In genomic region chr16:23149267-23149992, GRCh38 we compare ENCODE assay signal across 8 cellular contexts. TPM values are rescaled to one million over a fixed set of nuclear protein-coding genes. Genes with fewer than 3 reads are reported as not detected.
DNase-seq lines count a peak whose midpoint lies in the region; ATAC-seq, FAIRE-seq and TF ChIP-seq lines count a peak whose summit lies in the region.

USP31 (minus strand) TSS chr16:23149452; CDS start chr16:23149270, 182 bp downstream.

- H4K20me1 ChIP-seq in keratinocyte (ENCODE audit: control insufficient read depth, extremely low read depth, insufficient read depth, low read length) = no peaks in the 10 kb centered on the region

- H2AFZ ChIP-seq in keratinocyte (ENCODE audit: control insufficient read depth, low read length) = peak within 1 kb of the TSS; percentile 94

- no peaks in the 10 kb centered on the region for H3K27me3 ChIP-seq in keratinocyte (ENCODE audit: control insufficient read depth, extremely low read depth, insufficient read depth, low read length)

- dilution Hi-C loops in keratinocyte (cut with MboI; ENCODE audit: extremely low pct_ligation_motif_present, low sequenced_read_pairs) = no loop called here

- ATAC-seq in HG03439 (IDR thresholded peaks at IDR 0.05; ENCODE audit: unreplicated experiment) = peak; percentile 95

- peak within 1 kb of the TSS; percentile 87 for H3K9ac ChIP-seq in keratinocyte (ENCODE audit: control insufficient read depth, extremely low read depth, insufficient read depth, low read length)

- H3K4me2 ChIP-seq in keratinocyte (ENCODE audit: control insufficient read depth, extremely low read depth, insufficient read depth, low read depth, low read length) = peak within 1 kb of the TSS; percentile 93

- peak within 1 kb of the TSS; percentile 74 to 91 (median 79) for H3K4me3 ChIP-seq in keratinocyte (ENCODE audit: control insufficient read depth in 2 of 3, extremely low read depth in 1 of 3, insufficient read depth in 2 of 3, low read depth in 1 of 3, low read length in 3 of 3)

- H3K4me1 ChIP-seq in keratinocyte (ENCODE audit: control insufficient read depth, extremely low read depth, insufficient read depth, low read length) = peaks cover 26% of the 10 kb centered on the region

- peak; percentile 79 for FAIRE-seq in GM19239 (lab: Jason Lieb, UNC)
- no peak for FAIRE-seq in keratinocyte (lab: Jason Lieb, UNC)

- peak within 1 kb of the TSS; percentile 98 for H3K27ac ChIP-seq in keratinocyte (ENCODE audit: control insufficient read depth, insufficient read depth, low read length)

- peaks cover 4% of the 10 kb centered on the region for H3K9me1 ChIP-seq in keratinocyte (ENCODE audit: control insufficient read depth, extremely low read depth, insufficient read depth, low read length)

- H3K9me3 ChIP-seq in keratinocyte (ENCODE audit: control insufficient read depth, low read depth, low read length) = no peaks in the 10 kb centered on the region

- no peaks in the 10 kb centered on the region for H3K36me3 ChIP-seq in keratinocyte (ENCODE audit: control insufficient read depth in 2 of 2, extremely low read depth in 1 of 2, insufficient read depth in 2 of 2, low read length in 2 of 2)

- TF ChIP-seq CTCF in keratinocyte (optimal IDR thresholded peaks at IDR 0.05 in 1 of 3, IDR thresholded peaks at IDR 0.05 in 1 of 3, conservative IDR thresholded peaks at IDR 0.05 in 1 of 3; ENCODE audit: extremely low read depth in 1 of 3, insufficient read depth in 2 of 3, low read length in 3 of 3) = no peak

- DNase-seq in Ammon's horn (ENCODE audit: low spot score) (peak; percentile 98), GM19239 (ENCODE audit: insufficient read length, low spot score) (peak; percentile 90), NCI-H460 (ENCODE audit: extremely low read depth, low read depth) (peak; percentile 94), cerebellum (ENCODE audit: low spot score) (peak; percentile 91), keratinocyte (ENCODE audit: low read depth, low spot score) (peak; percentile 83)
- DNase-seq in activated CD4-positive, alpha-beta T cell treated with anti-CD3 and anti-CD28 coated beads for 1 hour = peak; percentile 84
- DNase-seq in stimulated activated CD4-positive, alpha-beta T cell treated with anti-CD3 and anti-CD28 coated beads, Interleukin-12 subunit alpha, Interleukin-12 subunit beta, amount 100 ng/mL, for 4 hours = peak; percentile 87

- peaks cover 36% of the 10 kb centered on the region for H3K79me2 ChIP-seq in keratinocyte (ENCODE audit: control insufficient read depth, insufficient read depth, low read length)

RNA-seq across cellular contexts. Expression of gene USP31, which starts in this region (rescaled TPM):
- total RNA-seq in NCI-H460 (2014; rRNA removed; shearing (Covaris generic)) = 7.5 and 8.5 TPM in 2 replicates
- 4.9 and 7.0 TPM in 2 replicates for polyA plus RNA-seq in NCI-H460 (2014; cell fraction: nucleus; rRNA removed)
- 25.4 TPM for total RNA-seq in cerebellum
- polyA plus RNA-seq in keratinocyte = 14.0 to 16.3 TPM (median 15.8 TPM) in 3 replicates
- 8.2 TPM for polyA plus RNA-seq in keratinocyte (2011; ENCODE audit: low read depth)
- polyA plus RNA-seq in keratinocyte (2011; cell fraction: cytosol; rRNA removed) = 9.3 and 11.8 TPM in 2 replicates
- 26.6 and 31.3 TPM in 2 replicates for polyA plus RNA-seq in keratinocyte (2011; cell fraction: nucleus; rRNA removed)
- 8.4 and 11.4 TPM in 2 replicates for polyA plus RNA-seq in keratinocyte (2012; ENCODE audit: low replicate concordance)
- 28.2 to 53.4 TPM (median 46.9 TPM) in 3 replicates for polyA minus RNA-seq in keratinocyte
- polyA minus RNA-seq in keratinocyte (2011; cell fraction: cytosol; rRNA and poly(A)+ RNA removed) = 22.4 TPM
- 39.5 and 68.3 TPM in 2 replicates for polyA minus RNA-seq in keratinocyte (2011; cell fraction: nucleus; rRNA and poly(A)+ RNA removed)

Comparison
In these comparisons a context has a peak if more than half of its experiments do, and no peak if none do; other contexts are left out.
1. Peak in every context shown above with its lines: DNase-seq, ATAC-seq, H3K4me3 ChIP-seq and H3K27ac ChIP-seq.